Comparison of ENCODE assay signal across 1 cellular context in the genomic region with DNA sequence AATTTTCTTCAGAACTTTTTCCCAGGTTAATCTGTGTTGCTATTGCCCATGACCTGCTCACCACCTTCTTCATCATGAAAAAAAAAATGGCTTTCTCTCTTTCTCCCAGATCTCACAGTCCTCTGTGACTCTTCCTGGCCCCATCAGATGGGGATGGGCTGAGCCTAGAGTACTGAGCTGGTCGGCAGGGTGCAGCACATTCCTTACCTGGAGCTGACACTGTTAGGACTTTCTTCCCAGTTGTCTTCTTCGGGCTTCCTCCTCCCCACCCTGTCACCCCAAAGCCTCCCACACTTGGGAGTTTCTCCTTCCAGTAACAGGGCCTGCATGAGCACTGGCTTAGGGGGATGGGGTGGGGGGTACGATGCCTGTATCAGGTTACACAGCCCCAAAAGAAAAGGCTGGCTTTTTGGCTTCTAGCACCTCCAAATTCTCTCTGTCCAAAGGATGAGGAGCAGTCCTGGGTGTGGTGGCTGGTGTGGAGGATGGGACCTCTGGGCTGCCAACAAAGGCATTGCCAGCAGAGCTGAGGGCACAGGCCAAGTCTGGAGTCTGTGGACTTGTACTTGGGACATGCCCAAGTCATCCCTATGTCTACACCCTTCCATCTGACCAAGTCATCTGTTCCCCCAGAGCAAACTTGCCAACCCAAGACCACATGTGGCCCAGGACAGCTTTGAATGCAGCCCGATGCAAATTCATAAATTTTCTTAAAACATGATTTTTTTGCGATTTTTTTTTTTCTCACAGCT.
TF ChIP-seq lines count a peak whose summit lies in the region.

No MANE protein-coding gene starts in this region.

TF ChIP-seq in K562, 482 proteins besides CTCF, POLR2A, EP300 and RAD21 (continued from another document):
- TF ChIP-seq, protein P1, sequence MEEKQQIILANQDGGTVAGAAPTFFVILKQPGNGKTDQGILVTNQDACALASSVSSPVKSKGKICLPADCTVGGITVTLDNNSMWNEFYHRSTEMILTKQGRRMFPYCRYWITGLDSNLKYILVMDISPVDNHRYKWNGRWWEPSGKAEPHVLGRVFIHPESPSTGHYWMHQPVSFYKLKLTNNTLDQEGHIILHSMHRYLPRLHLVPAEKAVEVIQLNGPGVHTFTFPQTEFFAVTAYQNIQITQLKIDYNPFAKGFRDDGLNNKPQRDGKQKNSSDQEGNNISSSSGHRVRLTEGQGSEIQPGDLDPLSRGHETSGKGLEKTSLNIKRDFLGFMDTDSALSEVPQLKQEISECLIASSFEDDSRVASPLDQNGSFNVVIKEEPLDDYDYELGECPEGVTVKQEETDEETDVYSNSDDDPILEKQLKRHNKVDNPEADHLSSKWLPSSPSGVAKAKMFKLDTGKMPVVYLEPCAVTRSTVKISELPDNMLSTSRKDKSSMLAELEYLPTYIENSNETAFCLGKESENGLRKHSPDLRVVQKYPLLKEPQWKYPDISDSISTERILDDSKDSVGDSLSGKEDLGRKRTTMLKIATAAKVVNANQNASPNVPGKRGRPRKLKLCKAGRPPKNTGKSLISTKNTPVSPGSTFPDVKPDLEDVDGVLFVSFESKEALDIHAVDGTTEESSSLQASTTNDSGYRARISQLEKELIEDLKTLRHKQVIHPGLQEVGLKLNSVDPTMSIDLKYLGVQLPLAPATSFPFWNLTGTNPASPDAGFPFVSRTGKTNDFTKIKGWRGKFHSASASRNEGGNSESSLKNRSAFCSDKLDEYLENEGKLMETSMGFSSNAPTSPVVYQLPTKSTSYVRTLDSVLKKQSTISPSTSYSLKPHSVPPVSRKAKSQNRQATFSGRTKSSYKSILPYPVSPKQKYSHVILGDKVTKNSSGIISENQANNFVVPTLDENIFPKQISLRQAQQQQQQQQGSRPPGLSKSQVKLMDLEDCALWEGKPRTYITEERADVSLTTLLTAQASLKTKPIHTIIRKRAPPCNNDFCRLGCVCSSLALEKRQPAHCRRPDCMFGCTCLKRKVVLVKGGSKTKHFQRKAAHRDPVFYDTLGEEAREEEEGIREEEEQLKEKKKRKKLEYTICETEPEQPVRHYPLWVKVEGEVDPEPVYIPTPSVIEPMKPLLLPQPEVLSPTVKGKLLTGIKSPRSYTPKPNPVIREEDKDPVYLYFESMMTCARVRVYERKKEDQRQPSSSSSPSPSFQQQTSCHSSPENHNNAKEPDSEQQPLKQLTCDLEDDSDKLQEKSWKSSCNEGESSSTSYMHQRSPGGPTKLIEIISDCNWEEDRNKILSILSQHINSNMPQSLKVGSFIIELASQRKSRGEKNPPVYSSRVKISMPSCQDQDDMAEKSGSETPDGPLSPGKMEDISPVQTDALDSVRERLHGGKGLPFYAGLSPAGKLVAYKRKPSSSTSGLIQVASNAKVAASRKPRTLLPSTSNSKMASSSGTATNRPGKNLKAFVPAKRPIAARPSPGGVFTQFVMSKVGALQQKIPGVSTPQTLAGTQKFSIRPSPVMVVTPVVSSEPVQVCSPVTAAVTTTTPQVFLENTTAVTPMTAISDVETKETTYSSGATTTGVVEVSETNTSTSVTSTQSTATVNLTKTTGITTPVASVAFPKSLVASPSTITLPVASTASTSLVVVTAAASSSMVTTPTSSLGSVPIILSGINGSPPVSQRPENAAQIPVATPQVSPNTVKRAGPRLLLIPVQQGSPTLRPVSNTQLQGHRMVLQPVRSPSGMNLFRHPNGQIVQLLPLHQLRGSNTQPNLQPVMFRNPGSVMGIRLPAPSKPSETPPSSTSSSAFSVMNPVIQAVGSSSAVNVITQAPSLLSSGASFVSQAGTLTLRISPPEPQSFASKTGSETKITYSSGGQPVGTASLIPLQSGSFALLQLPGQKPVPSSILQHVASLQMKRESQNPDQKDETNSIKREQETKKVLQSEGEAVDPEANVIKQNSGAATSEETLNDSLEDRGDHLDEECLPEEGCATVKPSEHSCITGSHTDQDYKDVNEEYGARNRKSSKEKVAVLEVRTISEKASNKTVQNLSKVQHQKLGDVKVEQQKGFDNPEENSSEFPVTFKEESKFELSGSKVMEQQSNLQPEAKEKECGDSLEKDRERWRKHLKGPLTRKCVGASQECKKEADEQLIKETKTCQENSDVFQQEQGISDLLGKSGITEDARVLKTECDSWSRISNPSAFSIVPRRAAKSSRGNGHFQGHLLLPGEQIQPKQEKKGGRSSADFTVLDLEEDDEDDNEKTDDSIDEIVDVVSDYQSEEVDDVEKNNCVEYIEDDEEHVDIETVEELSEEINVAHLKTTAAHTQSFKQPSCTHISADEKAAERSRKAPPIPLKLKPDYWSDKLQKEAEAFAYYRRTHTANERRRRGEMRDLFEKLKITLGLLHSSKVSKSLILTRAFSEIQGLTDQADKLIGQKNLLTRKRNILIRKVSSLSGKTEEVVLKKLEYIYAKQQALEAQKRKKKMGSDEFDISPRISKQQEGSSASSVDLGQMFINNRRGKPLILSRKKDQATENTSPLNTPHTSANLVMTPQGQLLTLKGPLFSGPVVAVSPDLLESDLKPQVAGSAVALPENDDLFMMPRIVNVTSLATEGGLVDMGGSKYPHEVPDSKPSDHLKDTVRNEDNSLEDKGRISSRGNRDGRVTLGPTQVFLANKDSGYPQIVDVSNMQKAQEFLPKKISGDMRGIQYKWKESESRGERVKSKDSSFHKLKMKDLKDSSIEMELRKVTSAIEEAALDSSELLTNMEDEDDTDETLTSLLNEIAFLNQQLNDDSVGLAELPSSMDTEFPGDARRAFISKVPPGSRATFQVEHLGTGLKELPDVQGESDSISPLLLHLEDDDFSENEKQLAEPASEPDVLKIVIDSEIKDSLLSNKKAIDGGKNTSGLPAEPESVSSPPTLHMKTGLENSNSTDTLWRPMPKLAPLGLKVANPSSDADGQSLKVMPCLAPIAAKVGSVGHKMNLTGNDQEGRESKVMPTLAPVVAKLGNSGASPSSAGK (IDR thresholded peaks at IDR 0.05): no peak
- TF ChIP-seq, protein P2, sequence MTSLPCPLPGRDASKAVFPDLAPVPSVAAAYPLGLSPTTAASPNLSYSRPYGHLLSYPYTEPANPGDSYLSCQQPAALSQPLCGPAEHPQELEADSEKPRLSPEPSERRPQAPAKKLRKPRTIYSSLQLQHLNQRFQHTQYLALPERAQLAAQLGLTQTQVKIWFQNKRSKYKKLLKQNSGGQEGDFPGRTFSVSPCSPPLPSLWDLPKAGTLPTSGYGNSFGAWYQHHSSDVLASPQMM (CRISPR knock-in tag; IDR thresholded peaks at IDR 0.05): no peak
- TF ChIP-seq ZFPM2 (CRISPR knock-in tag; IDR thresholded peaks at IDR 0.05) (no peak), ZBTB1 (CRISPR knock-in tag; IDR thresholded peaks at IDR 0.05; ENCODE audit: borderline replicate concordance, low read depth) (no peak), RBBP5 (IDR thresholded peaks at IDR 0.05; ENCODE audit: borderline replicate concordance, insufficient read depth, low read length, poor library complexity, severe bottlenecking) (no peak), HDAC1 (IDR thresholded peaks at IDR 0.05) (no peak), SIX5 (IDR thresholded peaks at IDR 0.05; ENCODE audit: borderline replicate concordance in 1 of 2, insufficient read depth in 1 of 2, low read depth in 1 of 2, low read length in 2 of 2) (no peak), YBX1 (IDR thresholded peaks at IDR 0.05) (no peak), POLR3G (IDR thresholded peaks at IDR 0.05; ENCODE audit: extremely low read depth, insufficient read length, insufficient replicate concordance) (no peak), NFXL1 (CRISPR knock-in tag; IDR thresholded peaks at IDR 0.05) (no peak), CBFA2T3 (IDR thresholded peaks at IDR 0.05) (no peak), SIN3A (IDR thresholded peaks at IDR 0.05; ENCODE audit: borderline replicate concordance in 2 of 2, control insufficient read depth in 1 of 2, low read depth in 2 of 2, low read length in 2 of 2) (no peak), PML (IDR thresholded peaks at IDR 0.05; ENCODE audit: low read length) (no peak)
- TF ChIP-seq, protein P3, sequence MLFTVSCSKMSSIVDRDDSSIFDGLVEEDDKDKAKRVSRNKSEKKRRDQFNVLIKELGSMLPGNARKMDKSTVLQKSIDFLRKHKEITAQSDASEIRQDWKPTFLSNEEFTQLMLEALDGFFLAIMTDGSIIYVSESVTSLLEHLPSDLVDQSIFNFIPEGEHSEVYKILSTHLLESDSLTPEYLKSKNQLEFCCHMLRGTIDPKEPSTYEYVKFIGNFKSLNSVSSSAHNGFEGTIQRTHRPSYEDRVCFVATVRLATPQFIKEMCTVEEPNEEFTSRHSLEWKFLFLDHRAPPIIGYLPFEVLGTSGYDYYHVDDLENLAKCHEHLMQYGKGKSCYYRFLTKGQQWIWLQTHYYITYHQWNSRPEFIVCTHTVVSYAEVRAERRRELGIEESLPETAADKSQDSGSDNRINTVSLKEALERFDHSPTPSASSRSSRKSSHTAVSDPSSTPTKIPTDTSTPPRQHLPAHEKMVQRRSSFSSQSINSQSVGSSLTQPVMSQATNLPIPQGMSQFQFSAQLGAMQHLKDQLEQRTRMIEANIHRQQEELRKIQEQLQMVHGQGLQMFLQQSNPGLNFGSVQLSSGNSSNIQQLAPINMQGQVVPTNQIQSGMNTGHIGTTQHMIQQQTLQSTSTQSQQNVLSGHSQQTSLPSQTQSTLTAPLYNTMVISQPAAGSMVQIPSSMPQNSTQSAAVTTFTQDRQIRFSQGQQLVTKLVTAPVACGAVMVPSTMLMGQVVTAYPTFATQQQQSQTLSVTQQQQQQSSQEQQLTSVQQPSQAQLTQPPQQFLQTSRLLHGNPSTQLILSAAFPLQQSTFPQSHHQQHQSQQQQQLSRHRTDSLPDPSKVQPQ (CRISPR knock-in tag; IDR thresholded peaks at IDR 0.05; ENCODE audit: borderline replicate concordance): no peak
- TF ChIP-seq, protein P4, sequence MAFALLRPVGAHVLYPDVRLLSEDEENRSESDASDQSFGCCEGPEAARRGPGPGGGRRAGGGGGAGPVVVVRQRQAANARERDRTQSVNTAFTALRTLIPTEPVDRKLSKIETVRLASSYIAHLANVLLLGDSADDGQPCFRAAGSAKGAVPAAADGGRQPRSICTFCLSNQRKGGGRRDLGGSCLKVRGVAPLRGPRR (CRISPR knock-in tag; IDR thresholded peaks at IDR 0.05): no peak
